In the genomic region with DNA sequence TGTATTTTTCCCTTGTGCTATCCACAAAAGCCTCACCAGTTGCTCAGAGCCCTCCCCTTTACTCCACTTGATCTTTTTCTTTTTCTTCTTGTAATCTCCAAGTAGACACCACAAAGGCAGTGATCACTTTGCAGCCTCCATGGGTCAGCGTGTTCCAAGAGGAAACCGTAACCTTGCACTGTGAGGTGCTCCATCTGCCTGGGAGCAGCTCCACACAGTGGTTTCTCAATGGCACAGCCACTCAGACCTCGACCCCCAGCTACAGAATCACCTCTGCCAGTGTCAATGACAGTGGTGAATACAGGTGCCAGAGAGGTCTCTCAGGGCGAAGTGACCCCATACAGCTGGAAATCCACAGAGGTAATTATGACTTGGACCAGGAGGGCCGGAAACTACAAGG, we compare ENCODE assay signal across 6 cellular contexts.
DNase-seq lines count a peak whose midpoint lies in the region; ATAC-seq and TF ChIP-seq lines count a peak whose summit lies in the region.
"Not testable (repeated sequence)": the region's sequence is repeated elsewhere in the genome, so short reads cannot be mapped to it uniquely, and the experiment has no call there.

No MANE protein-coding gene starts in this region.

- not testable (repeated sequence) for H3K36me3 Mint-ChIP-seq in WTC11; endodermal cell (ENCODE audit: low read depth)

- not testable (repeated sequence) for BruUV-seq in HCT116 (replicated peaks; lab: Mats Ljungman, UMichigan)

- not testable (repeated sequence) for H3K9ac ChIP-seq in DND-41 (ENCODE audit: low read depth, low read length); HCT116 (ENCODE audit: low read length); endodermal cell (ENCODE audit: extremely low read depth, low read length, poor library complexity, severe bottlenecking)

- H4K20me1 ChIP-seq in DND-41 (ENCODE audit: insufficient read depth, low read length); HCT116 (ENCODE audit: insufficient read depth): not testable (repeated sequence)

- ATAC-seq in DND-41 (ENCODE audit: insufficient read depth, low read depth) (peak; percentile 31; the same call in 1 of the 3 replicates), HCT116 (0 out of 2 replicates have a peak, but pooled peaks have one; percentile 40), RWPE2 (ENCODE audit: low read depth) (peak; percentile 21; the same call in 1 of the 3 replicates), WTC11 (peak; percentile 100), right lobe of liver (peak in 3 of 4 donors; percentile 28 to 60 (median 32))

- H3K4me1 Mint-ChIP-seq in WTC11, endodermal cell: not testable (repeated sequence)

- not testable (repeated sequence) for H3K27me3 ChIP-seq in DND-41 (ENCODE audit: insufficient read depth, low read length, poor library complexity); HCT116 (ENCODE audit: insufficient read depth, low read length); RWPE2 (ENCODE audit: insufficient read depth, poor library complexity, severe bottlenecking); endodermal cell (ENCODE audit: control insufficient read depth, insufficient read depth, low read length, poor library complexity, severe bottlenecking); right lobe of liver

- H3K4me2 ChIP-seq in DND-41 (ENCODE audit: insufficient read depth, low read length); HCT116 (ENCODE audit: low read length): not testable (repeated sequence)

- H3K4me3 Mint-ChIP-seq in WTC11, endodermal cell: not testable (repeated sequence)

- WGBS in endodermal cell (ENCODE audit: insufficient coverage in 1 of 2, insufficient read length in 1 of 2), 2 experiments = 86% methylated on average over 1 of the region's 5 CpGs; no CpG with 5 or more reads in 1 of the 2 experiments
- no CpG with 5 or more reads among the region's 5 CpGs for WGBS in right lobe of liver (ENCODE audit: insufficient coverage, low coverage, low lambda C conversion rate, missing lambda C conversion rate)

- H3K4me3 ChIP-seq in DND-41 (ENCODE audit: low read depth in 1 of 2, low read length in 2 of 2); HCT116 (replicated peaks in 1 of 2; ENCODE audit: low read depth in 1 of 2, low read length in 2 of 2); RWPE2 (ENCODE audit: severe bottlenecking); endodermal cell (ENCODE audit: low read length); right lobe of liver: not testable (repeated sequence)

- H2AFZ ChIP-seq in DND-41 (ENCODE audit: low read depth, low read length); HCT116 (ENCODE audit: low read depth, low read length, poor library complexity, severe bottlenecking): not testable (repeated sequence)

- RAD21 ChIA-PET in HCT116 (lab: Charles Lee; ENCODE audit: low non-redundant PET in 1 of 2, low total read pairs in 2 of 2, uncharacterized antibody in 2 of 2, unreplicated experiment in 2 of 2) = not testable (repeated sequence)

- H3K9me3 ChIP-seq in DND-41 (ENCODE audit: insufficient read depth, low read length, severe bottlenecking); HCT116 (ENCODE audit: control insufficient read depth in 1 of 2, insufficient read depth in 1 of 2, low read depth in 1 of 2, low read length in 2 of 2); RWPE2 (ENCODE audit: severe bottlenecking); endodermal cell (ENCODE audit: control insufficient read depth, low read length); right lobe of liver: not testable (repeated sequence)

- intact Hi-C loops in HCT116 (cut with micrococcal nuclease); right lobe of liver (cut with DNase I): not testable (repeated sequence)

- not testable (repeated sequence) for DNase-seq in DND-41; HCT116 (ENCODE audit: low read depth, low spot score); RWPE2 (ENCODE audit: low spot score); WTC11 (ENCODE audit: low spot score); endodermal cell; right lobe of liver

- not testable (repeated sequence) for H3K79me2 ChIP-seq in DND-41 (ENCODE audit: insufficient read depth, low read length); HCT116 (ENCODE audit: insufficient read depth, low read length)

- not testable (repeated sequence) for H3K9me3 Mint-ChIP-seq in WTC11, endodermal cell

- POLR2A ChIA-PET in HCT116 (lab: Charles Lee); WTC11 (lab: Charles Lee): not testable (repeated sequence)

- H3K27ac ChIP-seq in DND-41 (ENCODE audit: low read length); HCT116 (ENCODE audit: low read depth, low read length); RWPE2 (ENCODE audit: poor library complexity, severe bottlenecking); endodermal cell (ENCODE audit: low read depth, low read length); right lobe of liver: not testable (repeated sequence)

- not testable (repeated sequence) for H3K36me3 ChIP-seq in DND-41 (ENCODE audit: insufficient read depth, low read length); HCT116 (ENCODE audit: control insufficient read depth in 1 of 2, insufficient read depth in 2 of 2, low read length in 2 of 2); RWPE2 (ENCODE audit: low read depth); endodermal cell (ENCODE audit: control insufficient read depth, insufficient read depth, low read length); right lobe of liver

- not testable (repeated sequence) for H3K9me2 ChIP-seq in HCT116 (ENCODE audit: insufficient read depth)

- H3K4me1 ChIP-seq in DND-41 (ENCODE audit: insufficient read depth, low read length); HCT116 (ENCODE audit: control insufficient read depth in 1 of 2, insufficient read depth in 2 of 2, low read length in 2 of 2); RWPE2 (ENCODE audit: insufficient read depth, poor library complexity, severe bottlenecking); endodermal cell (ENCODE audit: control insufficient read depth, insufficient read depth, low read length); right lobe of liver: not testable (repeated sequence)

- H3K27me3 Mint-ChIP-seq in WTC11 (ENCODE audit: low read depth); endodermal cell (ENCODE audit: insufficient read depth): not testable (repeated sequence)

- TF ChIP-seq POLR2A in HCT116 (IDR thresholded peaks at IDR 0.05; ENCODE audit: borderline replicate concordance, extremely low read depth, insufficient read depth, insufficient read length); right lobe of liver (IDR thresholded peaks at IDR 0.05): not testable (repeated sequence)

- TF ChIP-seq RAD21 in HCT116 (IDR thresholded peaks at IDR 0.05; ENCODE audit: low read depth) = not testable (repeated sequence)

- not testable (repeated sequence) for TF ChIP-seq CTCF in DND-41 (IDR thresholded peaks at IDR 0.05; ENCODE audit: borderline replicate concordance, extremely low read depth, low read length, poor library complexity, severe bottlenecking); HCT116 (IDR thresholded peaks at IDR 0.05 in 2 of 3, conservative IDR thresholded peaks at IDR 0.05 in 1 of 3; ENCODE audit: borderline replicate concordance in 1 of 3, insufficient read depth in 1 of 3, low read depth in 2 of 3, low read length in 2 of 3); RWPE2 (IDR thresholded peaks at IDR 0.05; ENCODE audit: poor library complexity, severe bottlenecking); WTC11 (IDR thresholded peaks at IDR 0.05); right lobe of liver (IDR thresholded peaks at IDR 0.05)
- TF ChIP-seq CTCF in endodermal cell (conservative IDR thresholded peaks at IDR 0.05) = peak; percentile 15

- CTCF ChIA-PET in HCT116 (lab: Charles Lee); WTC11 (lab: Charles Lee): not testable (repeated sequence)

- not testable (repeated sequence) for H3K27ac Mint-ChIP-seq in WTC11, endodermal cell

Comparison
In these comparisons a context has a peak if more than half of its experiments do, and no peak if none do; other contexts are left out.
1. ATAC-seq: peak in every context shown above with its lines; median percentile 100 in WTC11; 40 in HCT116; 32 in right lobe of liver; 31 in DND-41; 21 in RWPE2.